18 cellular contexts compared by ENCODE assay signal in genomic region chr2:148670773-148671172, GRCh38. TPM values are rescaled to one million over a fixed set of nuclear protein-coding genes. Genes with fewer than 3 reads are reported as not detected.
DNase-seq lines count a peak whose midpoint lies in the region; ATAC-seq and TF ChIP-seq lines count a peak whose summit lies in the region.
"Had no signal": no experiment of that assay in that cellular context is flagged by ENCODE, and none has a peak within 500 bp of the region (broad histone marks: within the 10 kb centered on the region; RNA-seq: fewer than 3 reads in every experiment).

No MANE protein-coding gene starts in this region.

- H3K4me1 ChIP-seq in breast epithelium (no peaks in the 10 kb centered on the region), RWPE2 (ENCODE audit: insufficient read depth, poor library complexity, severe bottlenecking) (peaks cover 10% of the 10 kb centered on the region), Caco-2 (no peaks in the 10 kb centered on the region)

- H3K36me3 Mint-ChIP-seq in MCF 10A (ENCODE audit: insufficient read depth, unreplicated experiment) (no peaks in the 10 kb centered on the region), immature natural killer cell (peaks cover 0 to 8% (median 3%) of the 10 kb centered on the region in 3 donors), Caco-2 (ENCODE audit: insufficient read depth, unreplicated experiment) (peaks cover 24% of the 10 kb centered on the region)

- H3K9me3 Mint-ChIP-seq in MCF 10A (ENCODE audit: unreplicated experiment) (no peaks in the 10 kb centered on the region), immature natural killer cell (peaks cover 0 to 4% (median 2%) of the 10 kb centered on the region in 6 donors), Caco-2 (ENCODE audit: unreplicated experiment) (no peaks in the 10 kb centered on the region)

- no peaks in the 10 kb centered on the region for H3K9me3 ChIP-seq in breast epithelium
- H3K9me3 ChIP-seq in RWPE2 (ENCODE audit: severe bottlenecking) = no peaks in the 10 kb centered on the region
- peaks cover 4% of the 10 kb centered on the region; the same call in 1 of the 2 replicates for H3K9me3 ChIP-seq in Caco-2
- H3K9me3 ChIP-seq: thoracic aorta had no signal

- TF ChIP-seq POLR2A in breast epithelium (IDR thresholded peaks at IDR 0.05) = no peak

- peaks cover 28% of the 10 kb centered on the region for H3K4me1 Mint-ChIP-seq in MCF 10A (ENCODE audit: insufficient read depth, unreplicated experiment)
- peaks cover 79 to 96% of the 10 kb centered on the region in 2 donors for H3K4me1 Mint-ChIP-seq in immature natural killer cell
- H3K4me1 Mint-ChIP-seq in Caco-2 (ENCODE audit: low read depth, unreplicated experiment) = peaks cover 25% of the 10 kb centered on the region

- DNase-seq in MCF 10A (ENCODE audit: unreplicated experiment) (peak; percentile 14), breast epithelium (ENCODE audit: low spot score in 2 of 2) (no peak), RWPE2 (ENCODE audit: low spot score) (no peak), immature natural killer cell (no peak), Caco-2 (no peak)
- DNase-seq: activated CD4-positive, CD25-positive, alpha-beta regulatory T cell treated with anti-CD3 and anti-CD28 coated beads, Interleukin-2, amount 50 U/mL, for 72 hours; aorta; COR-L47; GF-D8; MV-4-11; natural killer cell; NCI-H82; RPMI8226; T-helper 1 cell had no signal

- POLR2A ChIA-PET in MCF 10A (lab: Yijun Ruan, JAX) = interaction anchor here (1.0 kb wide), 1 partner anchor 27 kb away, joined by 3 read pairs; no protein-coding TSS in a partner anchor
- POLR2A ChIA-PET in Caco-2 (lab: Charles Lee) = no interaction called here

- BruUV-seq in MCF 10A (replicated peaks; lab: Mats Ljungman, UMichigan) = no TSS peak
- no TSS peak for BruUV-seq in Caco-2 (replicated peaks; lab: Mats Ljungman, UMichigan)

- H3K4me3 Mint-ChIP-seq in MCF 10A (ENCODE audit: unreplicated experiment) = no peak overlapping the region
- H3K4me3 Mint-ChIP-seq in immature natural killer cell = peak overlapping the region in 3 of 5 donors; percentile 31 to 44 (median 37)
- no peak overlapping the region for H3K4me3 Mint-ChIP-seq in Caco-2 (ENCODE audit: unreplicated experiment)

- ATAC-seq in RWPE2 (ENCODE audit: low read depth) (peak; percentile 92), HG03039 (IDR thresholded peaks at IDR 0.05; ENCODE audit: unreplicated experiment) (no peak), GM21528 (IDR thresholded peaks at IDR 0.05; ENCODE audit: low FRiP score, unreplicated experiment) (no peak), HG03565 (IDR thresholded peaks at IDR 0.05; ENCODE audit: unreplicated experiment) (no peak)
- ATAC-seq: natural killer cell had no signal

- H3K4me3 ChIP-seq in breast epithelium (no peak overlapping the region), RWPE2 (ENCODE audit: severe bottlenecking) (no peak overlapping the region), Caco-2 (ENCODE audit: low read depth, low read length) (no peak overlapping the region)
- H3K4me3 ChIP-seq: thoracic aorta had no signal

- H3K27ac Mint-ChIP-seq in MCF 10A (ENCODE audit: low read depth, unreplicated experiment) (peak overlapping the region; percentile 49), immature natural killer cell (no peak overlapping the region), Caco-2 (ENCODE audit: unreplicated experiment) (no peak overlapping the region)
- H3K27ac Mint-ChIP-seq: natural killer cell had no signal

- H3K27me3 ChIP-seq in breast epithelium (no peaks in the 10 kb centered on the region), RWPE2 (ENCODE audit: insufficient read depth, poor library complexity, severe bottlenecking) (no peaks in the 10 kb centered on the region), Caco-2 (replicated peaks; ENCODE audit: control insufficient read depth, insufficient read depth, low read length) (no peaks in the 10 kb centered on the region)

- CTCF ChIA-PET in MCF 10A (lab: Yijun Ruan, JAX) = interaction anchor here (0.6 to 0.7 kb wide), 2 partner anchors 15 to 511 kb away, joined by 3 read pairs; no protein-coding TSS in a partner anchor
- CTCF ChIA-PET in Caco-2 (lab: Charles Lee) = no interaction called here

- intact Hi-C loops in MCF 10A (cut with micrococcal nuclease) (no loop called here), breast epithelium (cut with DNase I; ENCODE audit: low total_unique reads) (no loop called here), Caco-2 (cut with micrococcal nuclease; ENCODE audit: unreplicated experiment) (no loop called here)

- TF ChIP-seq CTCF in MCF 10A (IDR thresholded peaks at IDR 0.05; ENCODE audit: unreplicated experiment) = no peak
- no peak for TF ChIP-seq CTCF in breast epithelium (IDR thresholded peaks at IDR 0.05)
- no peak for TF ChIP-seq CTCF in RWPE2 (IDR thresholded peaks at IDR 0.05; ENCODE audit: poor library complexity, severe bottlenecking)
- TF ChIP-seq CTCF in Caco-2 (IDR thresholded peaks at IDR 0.05; ENCODE audit: insufficient read depth in 1 of 2, low read depth in 1 of 2, low read length in 1 of 2, severe bottlenecking in 1 of 2, unreplicated experiment in 1 of 2) = no peak

- no peaks in the 10 kb centered on the region for H3K36me3 ChIP-seq in breast epithelium
- H3K36me3 ChIP-seq in RWPE2 (ENCODE audit: low read depth) = no peaks in the 10 kb centered on the region
- no peaks in the 10 kb centered on the region for H3K36me3 ChIP-seq in Caco-2 (ENCODE audit: control insufficient read depth, insufficient read depth, low read length)
- H3K36me3 ChIP-seq: thoracic aorta had no signal

- H3K27me3 Mint-ChIP-seq in MCF 10A (ENCODE audit: insufficient read depth, unreplicated experiment) (no peaks in the 10 kb centered on the region), immature natural killer cell (ENCODE audit: low read depth in 3 of 3) (peaks cover 2 to 3% (median 2%) of the 10 kb centered on the region in 3 donors), Caco-2 (ENCODE audit: insufficient read depth, unreplicated experiment) (no peaks in the 10 kb centered on the region)

- H3K27ac ChIP-seq in breast epithelium (no peak overlapping the region), RWPE2 (ENCODE audit: poor library complexity, severe bottlenecking) (peak overlapping the region; percentile 21)
- H3K27ac ChIP-seq: thoracic aorta had no signal

RNA-seq across cellular contexts. Expression of gene EPC2, which starts 26.2 kb away (rescaled TPM):
- 25.6 and 33.4 TPM in 2 replicates for total RNA-seq in MCF 10A (2022)
- 10 to 100 TPM; 30.5 to 58.5 (median 44.2) TPM for total RNA-seq in breast epithelium
- 1 to 10 TPM; 1.8 to 2.8 (median 2.8) TPM for polyA plus RNA-seq in immature natural killer cell
- 27.7 and 32.0 TPM in 2 replicates for total RNA-seq in Caco-2 (2022)

Comparison
In these comparisons a context has a peak if more than half of its experiments do, and no peak if none do; other contexts are left out.
1. H3K4me3 Mint-ChIP-seq: peak in immature natural killer cell (3 of 5); none in MCF 10A (single experiment) and Caco-2 (single experiment).